ENCODE assay signal across 22 cellular contexts in the genomic region with DNA sequence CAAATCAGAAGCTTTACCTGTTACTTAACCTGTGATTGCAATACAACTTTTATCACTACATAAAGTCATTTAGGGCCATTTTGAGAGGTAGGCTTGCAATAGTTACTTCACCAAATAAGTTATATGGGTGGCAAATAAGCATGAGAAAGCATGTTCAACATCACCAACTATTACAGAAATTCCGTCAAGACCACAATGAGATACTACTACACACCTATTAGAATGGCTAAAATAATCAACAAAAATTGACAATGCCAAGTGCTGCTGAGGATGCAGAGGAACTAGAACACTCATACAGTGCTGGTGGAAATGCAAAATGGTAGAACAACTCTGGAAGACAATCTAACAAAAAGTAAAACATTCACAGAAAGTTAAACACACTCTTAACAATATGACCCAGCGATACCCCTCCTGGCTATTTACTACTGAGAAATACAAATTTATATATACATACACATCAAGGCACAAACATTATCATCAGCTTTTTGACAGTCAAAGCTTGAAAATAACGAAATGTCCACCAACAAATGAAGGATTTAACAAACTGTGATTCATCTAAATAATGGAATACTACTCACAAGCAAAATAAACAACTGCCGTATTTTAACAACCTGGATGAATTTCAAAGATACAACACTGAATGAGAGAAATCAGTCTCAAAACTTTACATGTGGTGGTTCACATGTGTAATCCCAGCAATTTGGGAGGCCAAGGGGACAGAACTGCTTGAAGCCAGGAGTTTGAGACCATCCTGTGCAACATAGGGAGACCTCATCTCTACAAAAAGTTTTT.
A peak's percentile ranks its signal among the peaks of the same experiment; 100 is the strongest.
DNase-seq lines count a peak whose midpoint lies in the region; ATAC-seq and TF ChIP-seq lines count a peak whose summit lies in the region.
"Had no signal": no experiment of that assay in that cellular context is flagged by ENCODE, and none has a peak within 500 bp of the region (broad histone marks: within the 10 kb centered on the region; RNA-seq: fewer than 3 reads in every experiment).

No MANE protein-coding gene starts in this region.

- dilution Hi-C loops in IMR-90 (cut with HindIII; ENCODE audit: low sequenced_read_pairs, unreplicated experiment): no loop called here

- H3K9me3 ChIP-seq in IMR-90 (ENCODE audit: control insufficient read depth, insufficient read depth, low read length): peaks cover 3% of the 10 kb centered on the region
- H3K9me3 ChIP-seq in fibroblast of lung (ENCODE audit: control insufficient read depth, insufficient read depth, low read depth, low read length): no peaks in the 10 kb centered on the region
- no peaks in the 10 kb centered on the region for H3K9me3 ChIP-seq in colonic mucosa
- H3K9me3 ChIP-seq in Caco-2: no peaks in the 10 kb centered on the region; the same call in 1 of the 2 replicates
- H3K9me3 ChIP-seq: SJCRH30 had no signal

- H3K18ac ChIP-seq in IMR-90 (ENCODE audit: low read depth, low read length): peak overlapping the region; percentile 15

- no peak overlapping the region for H2BK120ac ChIP-seq in IMR-90 (ENCODE audit: low read depth, low read length)

- no peak for TF ChIP-seq POLR2A in IMR-90 (IDR thresholded peaks at IDR 0.05; ENCODE audit: low read depth, low read length)

- H2AFZ ChIP-seq in IMR-90 (replicated peaks; ENCODE audit: low read length, poor library complexity) (no peak overlapping the region), fibroblast of lung (ENCODE audit: low read length) (no peak overlapping the region)
- H2AFZ ChIP-seq: PC-9 had no signal

- no peak overlapping the region for H3K4ac ChIP-seq in IMR-90 (ENCODE audit: low read depth, low read length)

- H3K4me1 Mint-ChIP-seq in Caco-2 (ENCODE audit: low read depth, unreplicated experiment): peaks cover 21% of the 10 kb centered on the region

- H3K36me3 ChIP-seq in IMR-90 (ENCODE audit: control insufficient read depth, insufficient read depth, low read length) (peaks cover 2% of the 10 kb centered on the region), fibroblast of lung (ENCODE audit: control insufficient read depth, insufficient read depth, low read length) (no peaks in the 10 kb centered on the region), colonic mucosa (no peaks in the 10 kb centered on the region), Caco-2 (ENCODE audit: control insufficient read depth, insufficient read depth, low read length) (no peaks in the 10 kb centered on the region; the same call in 1 of the 2 replicates)

- BruUV-seq in IMR-90 (replicated peaks; lab: Mats Ljungman, UMichigan) (no TSS peak), Caco-2 (replicated peaks; lab: Mats Ljungman, UMichigan) (no TSS peak)

- no peak overlapping the region for H2BK15ac ChIP-seq in IMR-90 (ENCODE audit: low read depth, low read length)

- H4K91ac ChIP-seq in IMR-90 (ENCODE audit: insufficient read depth, low read depth, low read length): no peak overlapping the region

- peaks cover 2% of the 10 kb centered on the region for H3K79me2 ChIP-seq in fibroblast of lung (ENCODE audit: control insufficient read depth, insufficient read depth, low read length)

- H2BK20ac ChIP-seq in IMR-90 (ENCODE audit: low read depth, low read length): no peak overlapping the region

- H2AK5ac ChIP-seq in IMR-90 (ENCODE audit: low read depth, low read length): no peak overlapping the region

- peak overlapping the region; percentile 43; the same call in 1 of the 2 replicates for H3K4me2 ChIP-seq in IMR-90 (ENCODE audit: low read depth, low read length)
- peak overlapping the region; percentile 20 for H3K4me2 ChIP-seq in fibroblast of lung (ENCODE audit: extremely low read depth, insufficient read depth, low read length)
- H3K4me2 ChIP-seq: PC-9 had no signal

- peaks cover 24% of the 10 kb centered on the region; the same call in 1 of the 2 replicates for H4K20me1 ChIP-seq in IMR-90 (ENCODE audit: insufficient read depth, low read length)
- H4K20me1 ChIP-seq in fibroblast of lung (ENCODE audit: control insufficient read depth, extremely low read depth, insufficient read depth, low read length): no peaks in the 10 kb centered on the region

- no peak overlapping the region for H3K4me3 Mint-ChIP-seq in Caco-2 (ENCODE audit: unreplicated experiment)
- H3K4me3 Mint-ChIP-seq: CD4-positive, alpha-beta memory T cell had no signal

- H3K9ac ChIP-seq in IMR-90 (ENCODE audit: low read depth, low read length): no peak overlapping the region
- no peak overlapping the region for H3K9ac ChIP-seq in fibroblast of lung (ENCODE audit: insufficient read depth, low read length)
- no peak overlapping the region for H3K9ac ChIP-seq in colonic mucosa (ENCODE audit: low read depth in 2 of 2, low read length in 2 of 2)

- H3K27me3 ChIP-seq in IMR-90 (ENCODE audit: control insufficient read depth, insufficient read depth, low read length) (no peaks in the 10 kb centered on the region), fibroblast of lung (ENCODE audit: control insufficient read depth, insufficient read depth, low read length) (no peaks in the 10 kb centered on the region), colonic mucosa (no peaks in the 10 kb centered on the region), Caco-2 (replicated peaks; ENCODE audit: control insufficient read depth, insufficient read depth, low read length) (no peaks in the 10 kb centered on the region)
- H3K27me3 ChIP-seq: SJCRH30 had no signal

- no peak overlapping the region for H3K56ac ChIP-seq in IMR-90 (ENCODE audit: extremely low read depth, insufficient read depth, low read length)

- no peak for TF ChIP-seq CTCF in IMR-90 (conservative IDR thresholded peaks at IDR 0.05; ENCODE audit: low read depth, low read length)
- no peak for TF ChIP-seq CTCF in fibroblast of lung (conservative IDR thresholded peaks at IDR 0.05 in 1 of 2, IDR thresholded peaks at IDR 0.05 in 1 of 2; ENCODE audit: low read depth in 1 of 2, low read length in 2 of 2)
- no peak for TF ChIP-seq CTCF in colonic mucosa (IDR thresholded peaks at IDR 0.05)
- TF ChIP-seq CTCF in Caco-2 (IDR thresholded peaks at IDR 0.05; ENCODE audit: insufficient read depth in 1 of 2, low read depth in 1 of 2, low read length in 1 of 2, severe bottlenecking in 1 of 2, unreplicated experiment in 1 of 2): no peak

- POLR2A ChIA-PET in IMR-90 (lab: Charles Lee; ENCODE audit: unreplicated experiment): no interaction called here
- POLR2A ChIA-PET in Caco-2 (lab: Charles Lee): no interaction called here

- H3K9me1 ChIP-seq in IMR-90 (ENCODE audit: insufficient read depth, low read length): peaks cover 6% of the 10 kb centered on the region

- in situ Hi-C loops in IMR-90 (cut with MboI; ENCODE audit: low sequenced_read_pairs): no loop called here

- H3K79me1 ChIP-seq in IMR-90 (ENCODE audit: low read depth in 1 of 2, low read length in 2 of 2): peaks cover 19 to 57% of the 10 kb centered on the region in 2 experiments

- no peak overlapping the region for H3K23ac ChIP-seq in IMR-90 (ENCODE audit: low read depth, low read length)

- intact Hi-C loops in IMR-90 (cut with micrococcal nuclease) (no loop called here), colonic mucosa (cut with DNase I) (no loop called here), Caco-2 (cut with micrococcal nuclease; ENCODE audit: unreplicated experiment) (no loop called here)

- H3K4me3 ChIP-seq in IMR-90 (ENCODE audit: insufficient read depth, low read depth, low read length) (no peak overlapping the region), fibroblast of lung (replicated peaks in 1 of 4; ENCODE audit: control extremely low read depth in 1 of 4, insufficient read depth in 1 of 4, low read depth in 3 of 4, low read length in 4 of 4) (no peak overlapping the region), colonic mucosa (no peak overlapping the region), Caco-2 (ENCODE audit: low read depth, low read length) (no peak overlapping the region)
- H3K4me3 ChIP-seq: PC-9, SJCRH30 had no signal

- no peaks in the 10 kb centered on the region for H3K9me3 Mint-ChIP-seq in Caco-2 (ENCODE audit: unreplicated experiment)

- peak; percentile 19; the same call in 1 of the 2 replicates for ATAC-seq in IMR-90 (ENCODE audit: low read depth)
- ATAC-seq: Right ventricle myocardium inferior had no signal

- peaks cover 46% of the 10 kb centered on the region for H3K36me3 Mint-ChIP-seq in Caco-2 (ENCODE audit: insufficient read depth, unreplicated experiment)

- H3K14ac ChIP-seq in IMR-90 (replicated peaks; ENCODE audit: low read depth, low read length): no peak overlapping the region

- H3K27ac Mint-ChIP-seq in Caco-2 (ENCODE audit: unreplicated experiment): no peak overlapping the region
- H3K27ac Mint-ChIP-seq: CD4-positive, alpha-beta memory T cell had no signal

- no peak overlapping the region for H4K5ac ChIP-seq in IMR-90 (ENCODE audit: low read depth, low read length)

- CTCF ChIA-PET in IMR-90 (lab: Yijun Ruan, JAX) (interaction anchor here (0.6 kb wide), 1 partner anchor 30 kb away, joined by 3 read pairs; no protein-coding TSS in a partner anchor), Caco-2 (lab: Charles Lee) (no interaction called here)

- H3K4me1 ChIP-seq in IMR-90 (ENCODE audit: control insufficient read depth, insufficient read depth, low read length) (peaks cover 11% of the 10 kb centered on the region), fibroblast of lung (ENCODE audit: control insufficient read depth, extremely low read depth, insufficient read depth, low read length) (no peaks in the 10 kb centered on the region), colonic mucosa (no peaks in the 10 kb centered on the region), Caco-2 (0 out of 2 replicates have a peak, but pooled peaks cover 6% of the 10 kb centered on the region)
- H3K4me1 ChIP-seq: SJCRH30 had no signal

- peak overlapping the region; percentile 3 for H2BK5ac ChIP-seq in IMR-90 (ENCODE audit: low read depth, low read length, poor library complexity, severe bottlenecking)

- no peak for TF ChIP-seq RAD21 in IMR-90 (IDR thresholded peaks at IDR 0.05; ENCODE audit: low read length)

- no peak overlapping the region for H2AK9ac ChIP-seq in IMR-90 (replicated peaks; ENCODE audit: low read depth, low read length, poor library complexity)

- no peaks in the 10 kb centered on the region for H3K27me3 Mint-ChIP-seq in Caco-2 (ENCODE audit: insufficient read depth, unreplicated experiment)
- H3K27me3 Mint-ChIP-seq: CD4-positive, alpha-beta memory T cell had no signal

- H3K27ac ChIP-seq in IMR-90 (ENCODE audit: insufficient read depth, low read length) (no peak overlapping the region), fibroblast of lung (ENCODE audit: insufficient read depth, low read length) (no peak overlapping the region), colonic mucosa (no peak overlapping the region), caudate nucleus (ENCODE audit: low read depth, low read length) (no peak overlapping the region)
- H3K27ac ChIP-seq: PC-9, SJCRH30 had no signal

- 40% methylated on average over 2 of the region's 4 CpGs; no CpG with 5 or more reads in 1 of the 2 experiments for WGBS in IMR-90 (ENCODE audit: extremely low coverage in 2 of 2, insufficient read length in 1 of 2), 2 experiments

- no peak overlapping the region for H4K8ac ChIP-seq in IMR-90 (ENCODE audit: low read depth in 2 of 2, low read length in 2 of 2)

- DNase-seq in ELR (ENCODE audit: low read depth): peak; percentile 34
- peak; percentile 54 for DNase-seq in IMR-90
- DNase-seq in fibroblast of lung (ENCODE audit: low read depth in 2 of 2): no peak
- DNase-seq in colonic mucosa: no peak
- DNase-seq in NCI-H1417 (lab: John Stamatoyannopoulos, UW): no peak
- no peak for DNase-seq in caudate nucleus (lab: John Stamatoyannopoulos, UW)
- no peak for DNase-seq in Caco-2
- DNase-seq: C1 segment of cervical spinal cord; CD4-positive, alpha-beta memory T cell; COR-L47; KBM-7; NCI-H1048; NCI-H1417 treated with DMSO at 0.1 percent for 48 hours; NCI-H187; NCI-H2107; NCI-H446; NCI-H524 treated with DMSO at 0.1 percent for 48 hours; NCI-H774; PC-9; SJCRH30; T-helper 1 cell had no signal

Comparison
In these comparisons a context has a peak if more than half of its experiments do, and no peak if none do; other contexts are left out.
1. DNase-seq: peak in ELR (single experiment) and IMR-90 (single experiment); none in fibroblast of lung (0 of 2), colonic mucosa (single experiment), NCI-H1417 (0 of 3), caudate nucleus (0 of 61) and Caco-2 (0 of 2).